ENCODE assay signal across 1 cellular context in genomic region chr10:97517778-97518561, GRCh38.
TF ChIP-seq lines count a peak whose summit lies in the region.

No MANE protein-coding gene starts in this region.

TF ChIP-seq in GM23338, 12 proteins besides CTCF, POLR2A, EP300 and RAD21 (continued from another document):
- no peak for TF ChIP-seq REST (IDR thresholded peaks at IDR 0.05; ENCODE audit: unreplicated experiment)
- no peak for TF ChIP-seq EZH2phosphoT487 (IDR thresholded peaks at IDR 0.05; ENCODE audit: unreplicated experiment)
- TF ChIP-seq ZNF462 (CRISPR knock-in tag; IDR thresholded peaks at IDR 0.05) = no peak
